ENCODE assay signal across 3 cellular contexts in genomic region chr9:41126746-41127145, GRCh38. TPM values are rescaled to one million over a fixed set of nuclear protein-coding genes. Genes with fewer than 3 reads are reported as not detected.
"Had no signal": no experiment of that assay in that cellular context is flagged by ENCODE, and none has a peak within 500 bp of the region (broad histone marks: within the 10 kb centered on the region; RNA-seq: fewer than 3 reads in every experiment).

No MANE protein-coding gene starts in this region.

RNA-seq across cellular contexts. Expression of gene FOXD4L6, which starts 1.7 kb away (rescaled TPM):
- total RNA-seq: H7, HFFc6 had no signal
- polyA plus RNA-seq: GM23248 had no signal
